ENCODE assay signal across 1 cellular context in the genomic region with DNA sequence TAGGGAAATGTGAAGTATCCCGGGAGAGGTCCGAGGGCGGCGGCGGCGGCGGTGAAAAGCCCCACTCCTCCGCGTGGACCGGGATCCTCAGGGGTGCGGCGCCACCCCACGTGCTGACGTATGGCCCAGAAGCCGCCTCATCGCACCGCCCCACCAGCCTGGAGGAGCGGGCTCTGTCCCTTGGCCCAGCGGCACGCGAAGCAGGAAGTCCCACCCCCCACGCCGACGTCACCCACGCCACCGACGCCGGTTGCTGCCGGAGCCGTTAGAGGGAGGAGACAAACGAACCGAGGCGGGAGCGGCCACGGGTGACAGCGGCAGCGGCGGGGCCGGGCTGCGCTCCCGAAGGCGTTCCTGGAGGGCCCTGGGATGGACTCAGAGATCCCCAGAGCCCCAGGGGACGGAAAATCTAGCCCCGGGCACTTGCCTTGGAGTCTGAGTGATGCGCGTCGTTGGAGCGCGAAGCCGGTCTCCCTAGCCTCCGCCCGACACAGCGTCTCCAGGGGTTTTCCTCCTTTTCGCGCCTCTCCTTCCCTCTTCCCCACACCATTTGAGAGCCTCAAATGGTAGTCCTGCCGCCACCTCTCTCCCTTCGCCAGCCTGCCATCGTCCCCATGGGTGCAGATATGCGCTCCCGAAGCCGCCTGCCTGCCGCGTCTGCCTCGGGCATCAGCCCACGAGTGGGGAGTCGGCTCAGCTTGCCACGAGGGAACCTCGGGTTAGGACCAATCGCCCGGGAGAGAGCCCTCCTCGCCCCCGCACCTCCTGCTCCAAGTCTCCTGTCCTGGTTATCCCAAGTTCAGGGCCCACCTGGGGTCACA.
TF ChIP-seq lines count a peak whose summit lies in the region.

A gene with protein sequence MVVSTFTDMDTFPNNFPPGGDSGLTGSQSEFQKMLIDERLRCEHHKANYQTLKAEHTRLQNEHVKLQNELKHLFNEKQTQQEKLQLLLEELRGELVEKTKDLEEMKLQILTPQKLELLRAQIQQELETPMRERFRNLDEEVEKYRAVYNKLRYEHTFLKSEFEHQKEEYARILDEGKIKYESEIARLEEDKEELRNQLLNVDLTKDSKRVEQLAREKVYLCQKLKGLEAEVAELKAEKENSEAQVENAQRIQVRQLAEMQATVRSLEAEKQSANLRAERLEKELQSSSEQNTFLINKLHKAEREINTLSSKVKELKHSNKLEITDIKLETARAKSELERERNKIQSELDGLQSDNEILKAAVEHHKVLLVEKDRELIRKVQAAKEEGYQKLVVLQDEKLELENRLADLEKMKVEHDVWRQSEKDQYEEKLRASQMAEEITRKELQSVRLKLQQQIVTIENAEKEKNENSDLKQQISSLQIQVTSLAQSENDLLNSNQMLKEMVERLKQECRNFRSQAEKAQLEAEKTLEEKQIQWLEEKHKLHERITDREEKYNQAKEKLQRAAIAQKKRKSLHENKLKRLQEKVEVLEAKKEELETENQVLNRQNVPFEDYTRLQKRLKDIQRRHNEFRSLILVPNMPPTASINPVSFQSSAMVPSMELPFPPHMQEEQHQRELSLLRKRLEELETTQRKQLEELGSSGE (minus strand): TSS at position 95 of the 821 bp plus-strand sequence. CDS start 47,377 bp downstream, outside the sequence.

TF ChIP-seq in HEK293, 187 proteins besides CTCF, POLR2A, EP300 and RAD21 (continued from another document and continues in another):
- TF ChIP-seq PRDM2 (tag by site-specific recombination; IDR thresholded peaks at IDR 0.05; ENCODE audit: borderline replicate concordance), result no peak
- peak; percentile 12; the same call in 1 of the 2 replicates for TF ChIP-seq ZNF146 (tag by site-specific recombination; IDR thresholded peaks at IDR 0.05)
- 0 out of 2 replicates have a peak, but pooled peaks have one; percentile 4 for TF ChIP-seq ZNF623 (tag by site-specific recombination; IDR thresholded peaks at IDR 0.05)
- TF ChIP-seq ZNF10 (tag by site-specific recombination; IDR thresholded peaks at IDR 0.05), result no peak
- TF ChIP-seq, protein P1, sequence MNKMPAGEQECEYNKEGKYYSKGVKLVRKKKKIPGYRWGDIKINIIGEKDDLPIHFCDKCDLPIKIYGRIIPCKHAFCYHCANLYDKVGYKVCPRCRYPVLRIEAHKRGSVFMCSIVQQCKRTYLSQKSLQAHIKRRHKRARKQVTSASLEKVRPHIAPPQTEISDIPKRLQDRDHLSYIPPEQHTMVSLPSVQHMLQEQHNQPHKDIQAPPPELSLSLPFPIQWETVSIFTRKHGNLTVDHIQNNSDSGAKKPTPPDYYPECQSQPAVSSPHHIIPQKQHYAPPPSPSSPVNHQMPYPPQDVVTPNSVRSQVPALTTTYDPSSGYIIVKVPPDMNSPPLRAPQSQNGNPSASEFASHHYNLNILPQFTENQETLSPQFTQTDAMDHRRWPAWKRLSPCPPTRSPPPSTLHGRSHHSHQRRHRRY (tag by site-specific recombination; IDR thresholded peaks at IDR 0.05), result no peak
- TF ChIP-seq ZNF311 (tag by site-specific recombination; IDR thresholded peaks at IDR 0.05; ENCODE audit: borderline replicate concordance), result no peak
- TF ChIP-seq ZBTB11 (tag by site-specific recombination; conservative IDR thresholded peaks at IDR 0.05; ENCODE audit: low read depth), result peak; percentile 54
- peak; percentile 93 for TF ChIP-seq EGR2 (tag by site-specific recombination; IDR thresholded peaks at IDR 0.05; ENCODE audit: low read depth)
- no peak for TF ChIP-seq ZNF768 (tag by site-specific recombination; IDR thresholded peaks at IDR 0.05)
- TF ChIP-seq ZFP69B (tag by site-specific recombination; IDR thresholded peaks at IDR 0.05), result peak; percentile 83
- TF ChIP-seq IKZF3 (tag by site-specific recombination; IDR thresholded peaks at IDR 0.05), result no peak
- TF ChIP-seq ZNF169 (tag by site-specific recombination; IDR thresholded peaks at IDR 0.05), result no peak
- no peak for TF ChIP-seq ZNF266 (tag by site-specific recombination; IDR thresholded peaks at IDR 0.05; ENCODE audit: low read depth)
- TF ChIP-seq, protein P2, sequence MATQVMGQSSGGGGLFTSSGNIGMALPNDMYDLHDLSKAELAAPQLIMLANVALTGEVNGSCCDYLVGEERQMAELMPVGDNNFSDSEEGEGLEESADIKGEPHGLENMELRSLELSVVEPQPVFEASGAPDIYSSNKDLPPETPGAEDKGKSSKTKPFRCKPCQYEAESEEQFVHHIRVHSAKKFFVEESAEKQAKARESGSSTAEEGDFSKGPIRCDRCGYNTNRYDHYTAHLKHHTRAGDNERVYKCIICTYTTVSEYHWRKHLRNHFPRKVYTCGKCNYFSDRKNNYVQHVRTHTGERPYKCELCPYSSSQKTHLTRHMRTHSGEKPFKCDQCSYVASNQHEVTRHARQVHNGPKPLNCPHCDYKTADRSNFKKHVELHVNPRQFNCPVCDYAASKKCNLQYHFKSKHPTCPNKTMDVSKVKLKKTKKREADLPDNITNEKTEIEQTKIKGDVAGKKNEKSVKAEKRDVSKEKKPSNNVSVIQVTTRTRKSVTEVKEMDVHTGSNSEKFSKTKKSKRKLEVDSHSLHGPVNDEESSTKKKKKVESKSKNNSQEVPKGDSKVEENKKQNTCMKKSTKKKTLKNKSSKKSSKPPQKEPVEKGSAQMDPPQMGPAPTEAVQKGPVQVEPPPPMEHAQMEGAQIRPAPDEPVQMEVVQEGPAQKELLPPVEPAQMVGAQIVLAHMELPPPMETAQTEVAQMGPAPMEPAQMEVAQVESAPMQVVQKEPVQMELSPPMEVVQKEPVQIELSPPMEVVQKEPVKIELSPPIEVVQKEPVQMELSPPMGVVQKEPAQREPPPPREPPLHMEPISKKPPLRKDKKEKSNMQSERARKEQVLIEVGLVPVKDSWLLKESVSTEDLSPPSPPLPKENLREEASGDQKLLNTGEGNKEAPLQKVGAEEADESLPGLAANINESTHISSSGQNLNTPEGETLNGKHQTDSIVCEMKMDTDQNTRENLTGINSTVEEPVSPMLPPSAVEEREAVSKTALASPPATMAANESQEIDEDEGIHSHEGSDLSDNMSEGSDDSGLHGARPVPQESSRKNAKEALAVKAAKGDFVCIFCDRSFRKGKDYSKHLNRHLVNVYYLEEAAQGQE (tag by site-specific recombination; IDR thresholded peaks at IDR 0.05), result peak; percentile 40; the same call in 1 of the 2 replicates
- TF ChIP-seq OVOL3 (tag by site-specific recombination; IDR thresholded peaks at IDR 0.05), result no peak; the same call in 1 of the 2 replicates
- TF ChIP-seq OSR2 (tag by site-specific recombination; IDR thresholded peaks at IDR 0.05), result peak; percentile 63
- TF ChIP-seq PRDM1 (tag by site-specific recombination; IDR thresholded peaks at IDR 0.05), result no peak
- no peak for TF ChIP-seq ZNF211 (tag by site-specific recombination; IDR thresholded peaks at IDR 0.05; ENCODE audit: low read depth)
- no peak; the same call in 1 of the 2 replicates for TF ChIP-seq ZNF394 (tag by site-specific recombination; IDR thresholded peaks at IDR 0.05; ENCODE audit: borderline replicate concordance)
- TF ChIP-seq ZNF423 (tag by site-specific recombination; IDR thresholded peaks at IDR 0.05), result 0 out of 2 replicates have a peak, but pooled peaks have one; percentile 3
- TF ChIP-seq ZNF571 (tag by site-specific recombination; IDR thresholded peaks at IDR 0.05), result no peak
- TF ChIP-seq ZNF76 (tag by site-specific recombination; IDR thresholded peaks at IDR 0.05; ENCODE audit: borderline replicate concordance, low read depth), result peak; percentile 72; the same call in 1 of the 2 replicates
- TF ChIP-seq ZBTB20 (tag by site-specific recombination; IDR thresholded peaks at IDR 0.05), result peak; percentile 89
- no peak for TF ChIP-seq ZNF362 (tag by site-specific recombination; IDR thresholded peaks at IDR 0.05)
- TF ChIP-seq ZNF664 (tag by site-specific recombination; IDR thresholded peaks at IDR 0.05), result no peak
- TF ChIP-seq ZNF132 (tag by site-specific recombination; IDR thresholded peaks at IDR 0.05; ENCODE audit: borderline replicate concordance), result no peak
- TF ChIP-seq ZNF670 (tag by site-specific recombination; IDR thresholded peaks at IDR 0.05; ENCODE audit: low read depth), result no peak
- no peak for TF ChIP-seq ZNF214 (tag by site-specific recombination; IDR thresholded peaks at IDR 0.05; ENCODE audit: borderline replicate concordance)
- TF ChIP-seq ZNF701 (tag by site-specific recombination; IDR thresholded peaks at IDR 0.05), result no peak
- TF ChIP-seq ZNF548 (tag by site-specific recombination; IDR thresholded peaks at IDR 0.05), result no peak
- TF ChIP-seq ZNF140 (tag by site-specific recombination; IDR thresholded peaks at IDR 0.05), result no peak
- TF ChIP-seq ZNF639 (tag by site-specific recombination; IDR thresholded peaks at IDR 0.05), result no peak
- 0 out of 2 replicates have a peak, but pooled peaks have one; percentile 35 for TF ChIP-seq HOXD13 (CRISPR knock-in tag; IDR thresholded peaks at IDR 0.05; ENCODE audit: borderline replicate concordance)
- no peak for TF ChIP-seq ZNF248 (tag by site-specific recombination; IDR thresholded peaks at IDR 0.05)
- TF ChIP-seq ZBTB17 (tag by site-specific recombination; IDR thresholded peaks at IDR 0.05), result peak; percentile 47; the same call in 1 of the 2 replicates
- no peak for TF ChIP-seq ZFP3 (tag by site-specific recombination; IDR thresholded peaks at IDR 0.05; ENCODE audit: low read depth)
- no peak for TF ChIP-seq ZNF302 (tag by site-specific recombination; IDR thresholded peaks at IDR 0.05; ENCODE audit: low read depth)
- no peak for TF ChIP-seq ZNF202 (tag by site-specific recombination; IDR thresholded peaks at IDR 0.05; ENCODE audit: borderline replicate concordance)
